Comparison of ENCODE assay signal across 8 cellular contexts in genomic region chr19:49487277-49488045, GRCh38. TPM values are rescaled to one million over a fixed set of nuclear protein-coding genes. Genes with fewer than 3 reads are reported as not detected.
DNase-seq lines count a peak whose midpoint lies in the region; ATAC-seq and TF ChIP-seq lines count a peak whose summit lies in the region.

RPL13A (plus strand) TSS chr19:49487608; CDS start chr19:49487630, 22 bp downstream.

- H3K4me3 Mint-ChIP-seq in activated naive CD4-positive, alpha-beta T cell treated with anti-CD3 and anti-CD28 coated beads, Interleukin-2, amount 50 U/mL, for 24 hours = peak within 1 kb of the TSS; percentile 94

- H3K27ac ChIP-seq in suprapubic skin = peak within 1 kb of the TSS; percentile 92

- peaks cover 30% of the 10 kb centered on the region for H3K4me1 ChIP-seq in suprapubic skin

- ATAC-seq in HG02588 (IDR thresholded peaks at IDR 0.05; ENCODE audit: unreplicated experiment) (peak; percentile 93), SK-N-SH treated with all-trans-retinoic acid at 6 μM for 48 hours (peak; percentile 95)

- 2% methylated on average over 18 of the region's 57 CpGs for WGBS in suprapubic skin

- no peaks in the 10 kb centered on the region for H3K27me3 Mint-ChIP-seq in activated naive CD4-positive, alpha-beta T cell treated with anti-CD3 and anti-CD28 coated beads, Interleukin-2, amount 50 U/mL, for 24 hours

- H3K4me3 ChIP-seq in GM06990 (replicated peaks; ENCODE audit: low read depth, low read length) (peak within 1 kb of the TSS; percentile 99), suprapubic skin (peak within 1 kb of the TSS; percentile 89)

- no peak for TF ChIP-seq CTCF in GM06990 (IDR thresholded peaks at IDR 0.05; ENCODE audit: insufficient read depth, low read length, poor library complexity, severe bottlenecking)
- no peak for TF ChIP-seq CTCF in suprapubic skin (IDR thresholded peaks at IDR 0.05)

- H3K36me3 Mint-ChIP-seq in activated naive CD4-positive, alpha-beta T cell treated with anti-CD3 and anti-CD28 coated beads, Interleukin-2, amount 50 U/mL, for 24 hours = peaks cover 36% of the 10 kb centered on the region

- no peaks in the 10 kb centered on the region for H3K9me3 ChIP-seq in suprapubic skin

- peak; percentile 98 to 99 for TF ChIP-seq POLR2A in suprapubic skin (IDR thresholded peaks at IDR 0.05)

- peak within 1 kb of the TSS; percentile 99 for H3K27ac Mint-ChIP-seq in activated naive CD4-positive, alpha-beta T cell treated with anti-CD3 and anti-CD28 coated beads, Interleukin-2, amount 50 U/mL, for 24 hours

- TF ChIP-seq EP300 in suprapubic skin (IDR thresholded peaks at IDR 0.05) = no peak

- DNase-seq in GM06990 (ENCODE audit: extremely low read depth, insufficient read length) (peak; percentile 99), NCI-H1092 (lab: John Stamatoyannopoulos, UW) (peak; percentile 98), globus pallidus (ENCODE audit: low spot score) (peak; percentile 99), nucleus accumbens (lab: John Stamatoyannopoulos, UW) (peak; percentile 80 to 100 (median 98)), suprapubic skin (ENCODE audit: low spot score in 2 of 2) (peak; percentile 99 to 100)

- H3K36me3 ChIP-seq in GM06990 (ENCODE audit: control insufficient read depth, insufficient read depth, low read length) (peaks cover 33% of the 10 kb centered on the region), suprapubic skin (peaks cover 38% of the 10 kb centered on the region)

- H3K27me3 ChIP-seq in GM06990 (replicated peaks; ENCODE audit: control insufficient read depth, insufficient read depth, low read length) (no peaks in the 10 kb centered on the region), suprapubic skin (no peaks in the 10 kb centered on the region)

- no peaks in the 10 kb centered on the region for H3K9me3 Mint-ChIP-seq in activated naive CD4-positive, alpha-beta T cell treated with anti-CD3 and anti-CD28 coated beads, Interleukin-2, amount 50 U/mL, for 24 hours

- H3K4me1 Mint-ChIP-seq in activated naive CD4-positive, alpha-beta T cell treated with anti-CD3 and anti-CD28 coated beads, Interleukin-2, amount 50 U/mL, for 24 hours = peaks cover 24% of the 10 kb centered on the region

TF ChIP-seq in SK-N-SH treated with all-trans-retinoic acid at 6 μM for 48 hours, 23 proteins besides CTCF, POLR2A, EP300 and RAD21:
- TF ChIP-seq, protein P1, sequence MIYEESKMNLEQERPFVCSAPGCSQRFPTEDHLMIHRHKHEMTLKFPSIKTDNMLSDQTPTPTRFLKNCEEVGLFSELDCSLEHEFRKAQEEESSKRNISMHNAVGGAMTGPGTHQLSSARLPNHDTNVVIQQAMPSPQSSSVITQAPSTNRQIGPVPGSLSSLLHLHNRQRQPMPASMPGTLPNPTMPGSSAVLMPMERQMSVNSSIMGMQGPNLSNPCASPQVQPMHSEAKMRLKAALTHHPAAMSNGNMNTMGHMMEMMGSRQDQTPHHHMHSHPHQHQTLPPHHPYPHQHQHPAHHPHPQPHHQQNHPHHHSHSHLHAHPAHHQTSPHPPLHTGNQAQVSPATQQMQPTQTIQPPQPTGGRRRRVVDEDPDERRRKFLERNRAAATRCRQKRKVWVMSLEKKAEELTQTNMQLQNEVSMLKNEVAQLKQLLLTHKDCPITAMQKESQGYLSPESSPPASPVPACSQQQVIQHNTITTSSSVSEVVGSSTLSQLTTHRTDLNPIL (CRISPR knock-in tag; IDR thresholded peaks at IDR 0.05; ENCODE audit: low read depth) = no peak
- TF ChIP-seq SNAI2 (CRISPR knock-in tag; IDR thresholded peaks at IDR 0.05) (no peak), ZNF70 (CRISPR knock-in tag; IDR thresholded peaks at IDR 0.05) (peak; percentile 80), GLIS3 (CRISPR knock-in tag; IDR thresholded peaks at IDR 0.05) (no peak; the same call in 1 of the 2 replicates)
- TF ChIP-seq, protein P2, sequence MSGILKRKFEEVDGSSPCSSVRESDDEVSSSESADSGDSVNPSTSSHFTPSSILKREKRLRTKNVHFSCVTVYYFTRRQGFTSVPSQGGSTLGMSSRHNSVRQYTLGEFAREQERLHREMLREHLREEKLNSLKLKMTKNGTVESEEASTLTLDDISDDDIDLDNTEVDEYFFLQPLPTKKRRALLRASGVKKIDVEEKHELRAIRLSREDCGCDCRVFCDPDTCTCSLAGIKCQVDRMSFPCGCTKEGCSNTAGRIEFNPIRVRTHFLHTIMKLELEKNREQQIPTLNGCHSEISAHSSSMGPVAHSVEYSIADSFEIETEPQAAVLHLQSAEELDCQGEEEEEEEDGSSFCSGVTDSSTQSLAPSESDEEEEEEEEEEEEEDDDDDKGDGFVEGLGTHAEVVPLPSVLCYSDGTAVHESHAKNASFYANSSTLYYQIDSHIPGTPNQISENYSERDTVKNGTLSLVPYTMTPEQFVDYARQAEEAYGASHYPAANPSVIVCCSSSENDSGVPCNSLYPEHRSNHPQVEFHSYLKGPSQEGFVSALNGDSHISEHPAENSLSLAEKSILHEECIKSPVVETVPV (CRISPR knock-in tag; IDR thresholded peaks at IDR 0.05) = peak; percentile 61; the same call in 1 of the 2 replicates

RNA-seq across cellular contexts. Expression of gene RPL13A, which starts in this region (rescaled TPM):
- total RNA-seq in suprapubic skin = 1,000 to 10,000 TPM; 2,613 to 5,154 (median 4,451) TPM

Comparison
In these comparisons a context has a peak if more than half of its experiments do, and no peak if none do; other contexts are left out.
1. Peak in every context shown above with its lines: DNase-seq, ATAC-seq, H3K4me3 ChIP-seq and H3K27ac ChIP-seq.